28 cellular contexts compared by ENCODE assay signal in the genomic region with DNA sequence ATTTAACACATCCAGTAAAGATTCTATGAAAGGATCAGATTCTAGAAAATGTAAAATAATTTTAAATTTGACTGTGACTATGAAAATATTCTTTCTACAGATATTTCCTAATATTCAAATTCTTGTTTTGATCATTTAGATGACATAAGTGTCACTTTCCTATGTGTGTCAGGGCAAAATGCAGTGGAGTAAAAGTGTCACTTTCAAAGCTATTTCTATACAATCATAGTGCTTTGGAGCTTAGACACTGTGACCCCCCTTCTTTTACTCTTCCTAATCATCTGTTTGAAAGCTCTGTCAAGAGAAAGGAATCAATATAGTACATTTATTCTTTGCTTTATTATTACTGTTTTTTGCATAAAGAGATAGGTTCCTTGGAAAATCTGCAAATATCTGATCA.
"Had no signal": no experiment of that assay in that cellular context is flagged by ENCODE, and none has a peak within 500 bp of the region (broad histone marks: within the 10 kb centered on the region; RNA-seq: fewer than 3 reads in every experiment).

No MANE protein-coding gene starts in this region.

- H3K27me3 Mint-ChIP-seq: dendritic cell treated with granulocyte-macrophage colony-stimulating factor and Interleukin-4, amounts not matched to agents 40 ng/mL and 50 ng/mL, for 4 days; effector memory CD8-positive, alpha-beta T cell had no signal

- H3K4me1 ChIP-seq: colonic mucosa, esophagus squamous epithelium, foreskin keratinocyte, gastrocnemius medialis, heart left ventricle, heart right ventricle had no signal

- H3K27ac ChIP-seq: colonic mucosa, coronary artery, dorsolateral prefrontal cortex, epithelial cell of prostate, esophagus muscularis mucosa, esophagus squamous epithelium, foreskin keratinocyte, gastrocnemius medialis, gastroesophageal sphincter, heart left ventricle, heart right ventricle had no signal

- H3K27ac Mint-ChIP-seq: dendritic cell treated with granulocyte-macrophage colony-stimulating factor and Interleukin-4, amounts not matched to agents 40 ng/mL and 50 ng/mL, for 4 days; effector memory CD8-positive, alpha-beta T cell; endodermal cell had no signal

- H3K27me3 ChIP-seq: colonic mucosa, dorsolateral prefrontal cortex, esophagus muscularis mucosa, esophagus squamous epithelium, foreskin keratinocyte, gastrocnemius medialis, gastroesophageal sphincter, heart left ventricle, heart right ventricle had no signal

- H3K9me3 Mint-ChIP-seq: dendritic cell treated with granulocyte-macrophage colony-stimulating factor and Interleukin-4, amounts not matched to agents 40 ng/mL and 50 ng/mL, for 4 days; effector memory CD8-positive, alpha-beta T cell; endodermal cell had no signal

- H3K4me3 ChIP-seq: colonic mucosa, coronary artery, dorsolateral prefrontal cortex, esophagus muscularis mucosa, esophagus squamous epithelium, gastrocnemius medialis, gastroesophageal sphincter, heart left ventricle, heart right ventricle had no signal

- H3K4me3 Mint-ChIP-seq: dendritic cell treated with granulocyte-macrophage colony-stimulating factor and Interleukin-4, amounts not matched to agents 40 ng/mL and 50 ng/mL, for 4 days; effector memory CD8-positive, alpha-beta T cell; endodermal cell had no signal

- H3K36me3 ChIP-seq: colonic mucosa, esophagus muscularis mucosa, esophagus squamous epithelium, gastrocnemius medialis, gastroesophageal sphincter, heart left ventricle, heart right ventricle had no signal

- FAIRE-seq: colon, endometrium, endothelial cell of umbilical vein, frontal cortex had no signal

- DNase-seq: colonic mucosa; cortex of kidney; dermis blood vessel endothelial cell; dorsolateral prefrontal cortex; effector CD4-positive, alpha-beta T cell; effector CD8-positive, alpha-beta T cell; effector memory CD4-positive, alpha-beta T cell; effector memory CD8-positive, alpha-beta T cell; endodermal cell; erythroblast; esophagus squamous epithelium; foreskin fibroblast; foreskin keratinocyte; foreskin melanocyte; gastrocnemius medialis; glutamatergic neuron; head of caudate nucleus; heart left ventricle; heart right ventricle had no signal

- H3K9me3 ChIP-seq: colonic mucosa, esophagus muscularis mucosa, esophagus squamous epithelium, gastrocnemius medialis, gastroesophageal sphincter had no signal
